ENCODE assay signal across 20 cellular contexts in genomic region chr16:2710021-2710710, GRCh38. TPM values are rescaled to one million over a fixed set of nuclear protein-coding genes. Genes with fewer than 3 reads are reported as not detected.
DNase-seq lines count a peak whose midpoint lies in the region; ATAC-seq, FAIRE-seq and TF ChIP-seq lines count a peak whose summit lies in the region.
"Had no signal": no experiment of that assay in that cellular context is flagged by ENCODE, and none has a peak within 500 bp of the region (broad histone marks: within the 10 kb centered on the region; RNA-seq: fewer than 3 reads in every experiment).

No MANE protein-coding gene starts in this region.

- TF ChIP-seq CTCF in K562 (IDR thresholded peaks at IDR 0.05 in 2 of 3, conservative IDR thresholded peaks at IDR 0.05 in 1 of 3; ENCODE audit: insufficient read depth in 2 of 3, low read depth in 1 of 3, low read length in 3 of 3): no peak
- no peak for TF ChIP-seq CTCF in HepG2 (CRISPR knock-in tag; IDR thresholded peaks at IDR 0.05)

- TF ChIP-seq POLR2A in K562 (conservative IDR thresholded peaks at IDR 0.05) (no peak), HepG2 (IDR thresholded peaks at IDR 0.05; ENCODE audit: insufficient read depth in 1 of 2, low read depth in 2 of 2, low read length in 2 of 2) (no peak)

- H3K9me3 Mint-ChIP-seq in stimulated activated naive CD8-positive, alpha-beta T cell treated with anti-CD3 and anti-CD28 coated beads, Interleukin-15, amount 100 ng/mL, for 72 hours: no peaks in the 10 kb centered on the region
- H3K9me3 Mint-ChIP-seq: CD4-positive, alpha-beta T cell had no signal

- CTCF ChIA-PET in K562 (lab: Yijun Ruan, JAX; ENCODE audit: low intra/inter-chr PET ratio): no interaction called here
- CTCF ChIA-PET in HepG2 (lab: Yijun Ruan, JAX; ENCODE audit: low intra/inter-chr PET ratio, low total read pairs): no interaction called here

- no peak for DNase-seq in stimulated activated naive CD8-positive, alpha-beta T cell treated with anti-CD3 and anti-CD28 coated beads, Interleukin-15, Interleukin-2, amounts not matched to agents 100 U/mL and 50 U/mL, for 24 hours
- DNase-seq in stimulated activated naive CD8-positive, alpha-beta T cell treated with anti-CD3 and anti-CD28 coated beads, Interleukin-15, amount 100 ng/mL, for 72 hours: no peak
- no peak for DNase-seq in K562 (ENCODE audit: extremely low read depth in 1 of 4, low spot score in 3 of 4)
- no peak for DNase-seq in HepG2 (ENCODE audit: low spot score)
- no peak for DNase-seq in dermis blood vessel endothelial cell
- DNase-seq in HuH-7.5 (ENCODE audit: low spot score): no peak
- DNase-seq in NCI-H2171 (lab: John Stamatoyannopoulos, UW): no peak
- DNase-seq in stimulated activated CD4-positive, alpha-beta T cell treated with anti-CD3 and anti-CD28 coated beads, Interleukin-15, amount 100 ng/mL, for 24 hours: no peak
- DNase-seq: Calu3; CD4-positive, alpha-beta T cell; GF-D8; NCI-H1092; NCI-H146; NCI-H2081; Peyer's patch; SHP77 had no signal

- no peak overlapping the region for H3K27ac ChIP-seq in K562 (ENCODE audit: extremely low read depth, low read depth, low read length)
- no peak overlapping the region for H3K27ac ChIP-seq in HepG2 (ENCODE audit: extremely low read length, insufficient read depth, low read length)
- H3K27ac ChIP-seq: Peyer's patch, SK-N-MC had no signal

- H3K9ac ChIP-seq in K562 (ENCODE audit: insufficient read depth in 1 of 2, low read depth in 2 of 2, low read length in 2 of 2): no peak overlapping the region
- H3K9ac ChIP-seq in HepG2 (ENCODE audit: insufficient read depth, low read depth, low read length): no peak overlapping the region

- H3K4me2 ChIP-seq in K562 (ENCODE audit: insufficient read depth, low read length) (no peak overlapping the region), HepG2 (ENCODE audit: low read depth, low read length) (no peak overlapping the region)

- H3K9me1 ChIP-seq in K562 (ENCODE audit: control insufficient read depth, insufficient read depth, low read length): no peaks in the 10 kb centered on the region

- no peak overlapping the region for H3K4me3 Mint-ChIP-seq in stimulated activated naive CD8-positive, alpha-beta T cell treated with anti-CD3 and anti-CD28 coated beads, Interleukin-15, amount 100 ng/mL, for 72 hours
- H3K4me3 Mint-ChIP-seq: B cell; CD4-positive, alpha-beta T cell had no signal

- H3K27me3 ChIP-seq in K562 (ENCODE audit: control insufficient read depth in 2 of 2, insufficient read depth in 2 of 2, low read length in 2 of 2) (peaks cover 19 to 35% of the 10 kb centered on the region in 2 experiments; a peak in 4 of 5 replicates), HepG2 (ENCODE audit: control insufficient read depth in 1 of 2, insufficient read depth in 2 of 2, low read length in 2 of 2) (peaks cover 5 to 25% of the 10 kb centered on the region in 2 experiments)
- H3K27me3 ChIP-seq: Peyer's patch had no signal

- FAIRE-seq in K562 (lab: Jason Lieb, UNC) (no peak), HepG2 (lab: Jason Lieb, UNC) (no peak)
- FAIRE-seq: GM12892, GM18507 had no signal

- H3K79me2 ChIP-seq in K562 (ENCODE audit: control insufficient read depth, insufficient read depth, low read length) (no peaks in the 10 kb centered on the region), HepG2 (ENCODE audit: insufficient read depth, low read length) (no peaks in the 10 kb centered on the region)

- 86% methylated on average over 15 of the region's 20 CpGs for WGBS in K562 (ENCODE audit: insufficient coverage, low coverage, missing lambda C conversion rate)
- 76% methylated on average over 3 of the region's 20 CpGs for WGBS in HepG2 (ENCODE audit: low lambda C conversion rate)

- TF ChIP-seq RAD21 in K562 (CRISPR knock-in tag; conservative IDR thresholded peaks at IDR 0.05 in 1 of 2, IDR thresholded peaks at IDR 0.05 in 1 of 2) (no peak), HepG2 (CRISPR knock-in tag; IDR thresholded peaks at IDR 0.05) (no peak)

- no peaks in the 10 kb centered on the region; the same call in 1 of the 2 replicates for H4K20me1 ChIP-seq in K562 (replicated peaks; ENCODE audit: control insufficient read depth, insufficient read depth, low read length)
- no peaks in the 10 kb centered on the region for H4K20me1 ChIP-seq in HepG2 (ENCODE audit: insufficient read depth, low read length)

- H3K4me1 ChIP-seq in K562 (replicated peaks in 1 of 2; ENCODE audit: control insufficient read depth in 2 of 2, insufficient read depth in 2 of 2, low read length in 2 of 2) (peaks cover 0 to 49% of the 10 kb centered on the region in 2 experiments; a peak in 2 of 5 replicates), HepG2 (ENCODE audit: insufficient read depth, low read length) (no peaks in the 10 kb centered on the region)

- peaks cover 20% of the 10 kb centered on the region for H3K27me3 Mint-ChIP-seq in stimulated activated naive CD8-positive, alpha-beta T cell treated with anti-CD3 and anti-CD28 coated beads, Interleukin-15, amount 100 ng/mL, for 72 hours
- H3K27me3 Mint-ChIP-seq: CD4-positive, alpha-beta T cell had no signal

- POLR2A ChIA-PET in K562 (lab: Yijun Ruan, JAX) (interaction anchor here (1.2 kb wide), 1 partner anchor 12 kb away, joined by 4 read pairs; no protein-coding TSS in a partner anchor), HepG2 (lab: Yijun Ruan, JAX) (interaction anchor here (1.1 kb wide), 1 partner anchor 28 kb away, joined by 4 read pairs; the partner anchor contains the start of gene KCTD5)

- H2AFZ ChIP-seq in K562 (ENCODE audit: low read depth, low read length) (no peak overlapping the region), HepG2 (ENCODE audit: low read length) (no peak overlapping the region)

- H3K4me1 Mint-ChIP-seq in stimulated activated naive CD8-positive, alpha-beta T cell treated with anti-CD3 and anti-CD28 coated beads, Interleukin-15, amount 100 ng/mL, for 72 hours: peaks cover 6% of the 10 kb centered on the region

- H3K9me3 ChIP-seq in K562 (replicated peaks; ENCODE audit: control insufficient read depth, insufficient read depth, low read depth, low read length) (no peaks in the 10 kb centered on the region), HepG2 (ENCODE audit: low read length) (no peaks in the 10 kb centered on the region)
- H3K9me3 ChIP-seq: Peyer's patch had no signal

- BruUV-seq in K562 (replicated peaks; lab: Mats Ljungman, UMichigan) (no TSS peak), HepG2 (replicated peaks; lab: Mats Ljungman, UMichigan) (no TSS peak)

- ATAC-seq in stimulated activated naive CD8-positive, alpha-beta T cell treated with anti-CD3 and anti-CD28 coated beads, Interleukin-15, Interleukin-2, amounts not matched to agents 100 U/mL and 50 U/mL, for 24 hours: peak; percentile 14
- no peak for ATAC-seq in stimulated activated naive CD8-positive, alpha-beta T cell treated with anti-CD3 and anti-CD28 coated beads, Interleukin-15, amount 100 ng/mL, for 72 hours
- no peak for ATAC-seq in K562
- no peak for ATAC-seq in HepG2

- in situ Hi-C loops in K562 (cut with MboI): no loop called here
- in situ Hi-C loops in HepG2 (cut with HindIII; ENCODE audit: extremely low pct_ligation_motif_present, low pct_unique_long_range_greater_than_20kb): no loop called here

- TF ChIP-seq EP300 in K562 (IDR thresholded peaks at IDR 0.05; ENCODE audit: low read length): no peak
- TF ChIP-seq EP300 in HepG2 (IDR thresholded peaks at IDR 0.05; ENCODE audit: low read depth in 2 of 2, low read length in 2 of 2): no peak
- no peak for TF ChIP-seq EP300 in HepG2 (CRISPR knock-in tag; IDR thresholded peaks at IDR 0.05; ENCODE audit: borderline replicate concordance)

- H3K36me3 ChIP-seq in K562 (ENCODE audit: control insufficient read depth, insufficient read depth, low read length) (peaks cover 26% of the 10 kb centered on the region; the same call in 1 of the 3 replicates), HepG2 (replicated peaks in 1 of 2; ENCODE audit: control insufficient read depth in 1 of 2, insufficient read depth in 2 of 2, low read length in 2 of 2) (peaks cover 11 to 17% of the 10 kb centered on the region in 2 experiments; a peak in 3 of 5 replicates)

- H3K4me3 ChIP-seq in K562: no peak overlapping the region
- no peak overlapping the region for H3K4me3 ChIP-seq in HepG2 (replicated peaks in 1 of 3; ENCODE audit: insufficient read depth in 1 of 3, low read depth in 2 of 3, low read length in 3 of 3)
- H3K4me3 ChIP-seq: Peyer's patch, SK-N-MC had no signal

- no peak overlapping the region for H3K27ac Mint-ChIP-seq in stimulated activated naive CD8-positive, alpha-beta T cell treated with anti-CD3 and anti-CD28 coated beads, Interleukin-15, amount 100 ng/mL, for 72 hours
- H3K27ac Mint-ChIP-seq: B cell; CD4-positive, alpha-beta T cell had no signal

- intact Hi-C loops in K562 (cut with micrococcal nuclease): no loop called here
- intact Hi-C loops in HepG2 (cut with micrococcal nuclease; ENCODE audit: unreplicated experiment): no loop called here

RNA-seq across cellular contexts. Expression of gene PRSS27, which starts 9.9 kb away (rescaled TPM):
- 0.83 and 2.0 TPM in 2 replicates for total RNA-seq in K562 (2011; cell fraction: chromatin; rRNA removed; ENCODE audit: low replicate concordance)
- total RNA-seq in K562 (2011; cell fraction: nucleolus; rRNA removed): 1.6 and 2.0 TPM in 2 replicates
- total RNA-seq in K562 (2011; cell fraction: nucleoplasm; rRNA removed): 1.4 and 1.5 TPM in 2 replicates
- 0.09 and 0.29 TPM in 2 replicates for total RNA-seq in K562 (2014; rRNA removed)
- total RNA-seq in K562 (2014; rRNA removed; fragmentation: Illumina TruSeq; extraction: Trizol): not detected in 2 replicates
- 0.15 and 0.18 TPM in 2 replicates for total RNA-seq in K562 (2015; rRNA removed; fragmentation: Illumina TruSeq; extraction: Trizol)
- total RNA-seq in K562 (2021): 0.16 and 0.20 TPM in 2 replicates
- 0.20 TPM in 2 replicates for polyA plus RNA-seq in K562 (2011; rRNA removed)
- 0.19 and 0.86 TPM in 2 replicates for polyA plus RNA-seq in K562 (2011; cell fraction: cytosol; rRNA removed)
- polyA plus RNA-seq in K562 (2011; cell fraction: nucleus; rRNA removed): 0.65 and 0.77 TPM in 2 replicates
- 0.26 and 1.3 TPM in 2 replicates for polyA plus RNA-seq in K562 (2012)
- 0.11 TPM in 1 of 2 replicates, not detected in the other for polyA plus RNA-seq in K562 (2014; fragmentation: Illumina TruSeq; extraction: Trizol)
- not detected for polyA plus RNA-seq in K562 (2014; fragmentation: Nextera tagmentation; extraction: Ambion mirVana)
- polyA plus RNA-seq in K562 (2014; rRNA removed): 0.22 TPM in 1 of 2 replicates, not detected in the other
- polyA minus RNA-seq in K562 (2011; rRNA and poly(A)+ RNA removed): 0.07 and 0.15 TPM in 2 replicates
- not detected in 2 replicates for polyA minus RNA-seq in K562 (2011; cell fraction: cytosol; rRNA and poly(A)+ RNA removed)
- 0.44 and 0.67 TPM in 2 replicates for polyA minus RNA-seq in K562 (2011; cell fraction: nucleus; rRNA and poly(A)+ RNA removed)
- 0.20 TPM in 1 of 2 replicates, not detected in the other for total RNA-seq in HepG2 (2016; rRNA removed; fragmentation: Illumina TruSeq; extraction: Trizol)
- total RNA-seq in HepG2 (2016; cell fraction: cytosol; rRNA removed; fragmentation: Illumina TruSeq; extraction: Trizol; ENCODE audit: low read depth): 0.30 TPM in 1 of 2 replicates, not detected in the other
- total RNA-seq in HepG2 (2016; cell fraction: insoluble cytoplasmic fraction; rRNA removed; fragmentation: Illumina TruSeq; extraction: Trizol): 0.35 TPM in 1 of 2 replicates, not detected in the other
- 0.12 and 0.41 TPM in 2 replicates for total RNA-seq in HepG2 (2016; cell fraction: membrane; rRNA removed; fragmentation: Illumina TruSeq; extraction: Trizol)
- 0.19 and 0.34 TPM in 2 replicates for total RNA-seq in HepG2 (2016; cell fraction: nucleus; rRNA removed; fragmentation: Illumina TruSeq; extraction: Trizol)
- 0.73 and 1.2 TPM in 2 replicates for polyA plus RNA-seq in HepG2 (2011; rRNA removed)
- 0.59 and 1.3 TPM in 2 replicates for polyA plus RNA-seq in HepG2 (2011; cell fraction: cytosol; rRNA removed)
- polyA plus RNA-seq in HepG2 (2011; cell fraction: nucleus; rRNA removed): 2.0 and 2.8 TPM in 2 replicates
- 0.43 and 1.1 TPM in 2 replicates for polyA plus RNA-seq in HepG2 (2012)
- polyA plus RNA-seq in HepG2 (2016; cell fraction: cytosol; fragmentation: Illumina TruSeq; extraction: Trizol; ENCODE audit: low read depth): 0.08 and 0.16 TPM in 2 replicates
- not detected in 2 replicates for polyA plus RNA-seq in HepG2 (2016; cell fraction: insoluble cytoplasmic fraction; fragmentation: Illumina TruSeq; extraction: Trizol; ENCODE audit: low read depth)
- polyA plus RNA-seq in HepG2 (2016; cell fraction: membrane; fragmentation: Illumina TruSeq; extraction: Trizol; ENCODE audit: low read depth): 0.21 TPM in 1 of 2 replicates, not detected in the other
- polyA plus RNA-seq in HepG2 (2016; cell fraction: nucleus; fragmentation: Illumina TruSeq; extraction: Trizol; ENCODE audit: insufficient read depth, low read depth): 0.53 TPM in 1 of 2 replicates, not detected in the other
- polyA minus RNA-seq in HepG2 (2011; rRNA and poly(A)+ RNA removed; ENCODE audit: low replicate concordance): 1.0 and 1.7 TPM in 2 replicates
- not detected in 2 replicates for polyA minus RNA-seq in HepG2 (2011; cell fraction: cytosol; rRNA and poly(A)+ RNA removed)
- polyA minus RNA-seq in HepG2 (2011; cell fraction: nucleus; rRNA and poly(A)+ RNA removed): 1.3 and 1.6 TPM in 2 replicates
- 0.09 and 0.51 TPM in 2 replicates for total RNA-seq in dermis blood vessel endothelial cell

RNA-seq across cellular contexts. Expression of gene KCTD5, which starts 27.8 kb away (rescaled TPM):
- total RNA-seq in K562 (2011; cell fraction: chromatin; rRNA removed; ENCODE audit: low replicate concordance): 43.6 and 59.1 TPM in 2 replicates
- 40.1 and 50.7 TPM in 2 replicates for total RNA-seq in K562 (2011; cell fraction: nucleolus; rRNA removed)
- 31.7 and 32.9 TPM in 2 replicates for total RNA-seq in K562 (2011; cell fraction: nucleoplasm; rRNA removed)
- total RNA-seq in K562 (2014; rRNA removed) (34.5 and 48.7 TPM in 2 replicates), K562 (2014; rRNA removed; fragmentation: Illumina TruSeq; extraction: Trizol) (15.4 and 17.2 TPM in 2 replicates), K562 (2015; rRNA removed; fragmentation: Illumina TruSeq; extraction: Trizol) (30.9 and 32.3 TPM in 2 replicates), K562 (2021) (39.0 and 40.0 TPM in 2 replicates), HepG2 (2016; rRNA removed; fragmentation: Illumina TruSeq; extraction: Trizol) (29.8 and 31.0 TPM in 2 replicates), dermis blood vessel endothelial cell (25.2 and 27.6 TPM in 2 replicates)
- polyA plus RNA-seq in K562 (2011; rRNA removed) (36.1 and 37.5 TPM in 2 replicates), K562 (2014; fragmentation: Illumina TruSeq; extraction: Trizol) (31.2 and 39.2 TPM in 2 replicates), K562 (2014; fragmentation: Nextera tagmentation; extraction: Ambion mirVana) (1 to 10 TPM in 1 of 2 experiments, under 1 TPM in 1; 0.73 to 1.6 TPM), K562 (2014; rRNA removed) (58.0 and 58.3 TPM in 2 replicates), HepG2 (2011; rRNA removed) (25.4 and 30.1 TPM in 2 replicates)
- polyA plus RNA-seq in K562 (2011; cell fraction: cytosol; rRNA removed): 49.9 and 152 TPM in 2 replicates
- 19.7 and 24.6 TPM in 2 replicates for polyA plus RNA-seq in K562 (2011; cell fraction: nucleus; rRNA removed)
- polyA plus RNA-seq in K562 (2012): 27.5 and 34.3 TPM in 2 replicates
- polyA minus RNA-seq in K562 (2011; rRNA and poly(A)+ RNA removed): 17.2 and 25.7 TPM in 2 replicates
- 17.5 and 19.7 TPM in 2 replicates for polyA minus RNA-seq in K562 (2011; cell fraction: cytosol; rRNA and poly(A)+ RNA removed)
- polyA minus RNA-seq in K562 (2011; cell fraction: nucleus; rRNA and poly(A)+ RNA removed): 18.7 and 23.8 TPM in 2 replicates
- 5.0 and 5.1 TPM in 2 replicates for total RNA-seq in HepG2 (2016; cell fraction: cytosol; rRNA removed; fragmentation: Illumina TruSeq; extraction: Trizol; ENCODE audit: low read depth)
- 27.9 and 29.1 TPM in 2 replicates for total RNA-seq in HepG2 (2016; cell fraction: insoluble cytoplasmic fraction; rRNA removed; fragmentation: Illumina TruSeq; extraction: Trizol)
- 14.7 and 15.1 TPM in 2 replicates for total RNA-seq in HepG2 (2016; cell fraction: membrane; rRNA removed; fragmentation: Illumina TruSeq; extraction: Trizol)
- 13.3 and 14.3 TPM in 2 replicates for total RNA-seq in HepG2 (2016; cell fraction: nucleus; rRNA removed; fragmentation: Illumina TruSeq; extraction: Trizol)
- 33.9 and 64.2 TPM in 2 replicates for polyA plus RNA-seq in HepG2 (2011; cell fraction: cytosol; rRNA removed)
- 25.5 and 25.6 TPM in 2 replicates for polyA plus RNA-seq in HepG2 (2011; cell fraction: nucleus; rRNA removed)
- 16.3 and 19.0 TPM in 2 replicates for polyA plus RNA-seq in HepG2 (2012)
- 3.8 and 4.0 TPM in 2 replicates for polyA plus RNA-seq in HepG2 (2016; cell fraction: cytosol; fragmentation: Illumina TruSeq; extraction: Trizol; ENCODE audit: low read depth)
- 32.7 and 37.0 TPM in 2 replicates for polyA plus RNA-seq in HepG2 (2016; cell fraction: insoluble cytoplasmic fraction; fragmentation: Illumina TruSeq; extraction: Trizol; ENCODE audit: low read depth)
- 9.8 and 10.5 TPM in 2 replicates for polyA plus RNA-seq in HepG2 (2016; cell fraction: membrane; fragmentation: Illumina TruSeq; extraction: Trizol; ENCODE audit: low read depth)
- 21.4 and 22.6 TPM in 2 replicates for polyA plus RNA-seq in HepG2 (2016; cell fraction: nucleus; fragmentation: Illumina TruSeq; extraction: Trizol; ENCODE audit: insufficient read depth, low read depth)
- 23.0 and 26.3 TPM in 2 replicates for polyA minus RNA-seq in HepG2 (2011; rRNA and poly(A)+ RNA removed; ENCODE audit: low replicate concordance)
- polyA minus RNA-seq in HepG2 (2011; cell fraction: cytosol; rRNA and poly(A)+ RNA removed): 12.8 and 16.6 TPM in 2 replicates
- 11.3 and 13.7 TPM in 2 replicates for polyA minus RNA-seq in HepG2 (2011; cell fraction: nucleus; rRNA and poly(A)+ RNA removed)

RNA-seq across cellular contexts. Expression of gene SRRM2, which starts 42.3 kb away (rescaled TPM):
- 1,596 and 1,670 TPM in 2 replicates for total RNA-seq in K562 (2011; cell fraction: chromatin; rRNA removed; ENCODE audit: low replicate concordance)
- total RNA-seq in K562 (2011; cell fraction: nucleolus; rRNA removed): 1,139 and 1,167 TPM in 2 replicates
- total RNA-seq in K562 (2011; cell fraction: nucleoplasm; rRNA removed): 1,487 and 2,488 TPM in 2 replicates
- 81.1 and 85.3 TPM in 2 replicates for total RNA-seq in K562 (2014; rRNA removed)
- total RNA-seq in K562 (2014; rRNA removed; fragmentation: Illumina TruSeq; extraction: Trizol): 79.2 and 79.9 TPM in 2 replicates
- 70.6 and 91.2 TPM in 2 replicates for total RNA-seq in K562 (2015; rRNA removed; fragmentation: Illumina TruSeq; extraction: Trizol)
- 413 and 466 TPM in 2 replicates for total RNA-seq in K562 (2021)
- polyA plus RNA-seq in K562 (2011; rRNA removed): 82.5 and 179 TPM in 2 replicates
- 102 and 119 TPM in 2 replicates for polyA plus RNA-seq in K562 (2011; cell fraction: cytosol; rRNA removed)
- polyA plus RNA-seq in K562 (2011; cell fraction: nucleus; rRNA removed): 1,748 and 2,419 TPM in 2 replicates
- polyA plus RNA-seq in K562 (2012): 391 and 584 TPM in 2 replicates
- 517 and 558 TPM in 2 replicates for polyA plus RNA-seq in K562 (2014; fragmentation: Illumina TruSeq; extraction: Trizol)
- 10 to 100 TPM; 26.7 to 27.6 TPM for polyA plus RNA-seq in K562 (2014; fragmentation: Nextera tagmentation; extraction: Ambion mirVana)
- polyA plus RNA-seq in K562 (2014; rRNA removed): 463 and 563 TPM in 2 replicates
- 72.4 and 72.8 TPM in 2 replicates for polyA minus RNA-seq in K562 (2011; rRNA and poly(A)+ RNA removed)
- polyA minus RNA-seq in K562 (2011; cell fraction: cytosol; rRNA and poly(A)+ RNA removed): 155 and 244 TPM in 2 replicates
- polyA minus RNA-seq in K562 (2011; cell fraction: nucleus; rRNA and poly(A)+ RNA removed): 233 and 249 TPM in 2 replicates
- total RNA-seq in HepG2 (2016; rRNA removed; fragmentation: Illumina TruSeq; extraction: Trizol): 50.4 and 80.6 TPM in 2 replicates
- 41.5 and 43.0 TPM in 2 replicates for total RNA-seq in HepG2 (2016; cell fraction: cytosol; rRNA removed; fragmentation: Illumina TruSeq; extraction: Trizol; ENCODE audit: low read depth)
- 44.1 and 73.0 TPM in 2 replicates for total RNA-seq in HepG2 (2016; cell fraction: insoluble cytoplasmic fraction; rRNA removed; fragmentation: Illumina TruSeq; extraction: Trizol)
- 48.8 and 52.0 TPM in 2 replicates for total RNA-seq in HepG2 (2016; cell fraction: membrane; rRNA removed; fragmentation: Illumina TruSeq; extraction: Trizol)
- total RNA-seq in HepG2 (2016; cell fraction: nucleus; rRNA removed; fragmentation: Illumina TruSeq; extraction: Trizol): 159 and 170 TPM in 2 replicates
- polyA plus RNA-seq in HepG2 (2011; rRNA removed): 112 and 125 TPM in 2 replicates
- 40.5 and 54.4 TPM in 2 replicates for polyA plus RNA-seq in HepG2 (2011; cell fraction: cytosol; rRNA removed)
- polyA plus RNA-seq in HepG2 (2011; cell fraction: nucleus; rRNA removed): 1,408 and 1,626 TPM in 2 replicates
- polyA plus RNA-seq in HepG2 (2012): 364 and 397 TPM in 2 replicates
- 15.2 and 19.4 TPM in 2 replicates for polyA plus RNA-seq in HepG2 (2016; cell fraction: cytosol; fragmentation: Illumina TruSeq; extraction: Trizol; ENCODE audit: low read depth)
- 169 and 221 TPM in 2 replicates for polyA plus RNA-seq in HepG2 (2016; cell fraction: insoluble cytoplasmic fraction; fragmentation: Illumina TruSeq; extraction: Trizol; ENCODE audit: low read depth)
- polyA plus RNA-seq in HepG2 (2016; cell fraction: membrane; fragmentation: Illumina TruSeq; extraction: Trizol; ENCODE audit: low read depth): 38.4 and 49.5 TPM in 2 replicates
- 998 and 1,215 TPM in 2 replicates for polyA plus RNA-seq in HepG2 (2016; cell fraction: nucleus; fragmentation: Illumina TruSeq; extraction: Trizol; ENCODE audit: insufficient read depth, low read depth)
- 125 and 143 TPM in 2 replicates for polyA minus RNA-seq in HepG2 (2011; rRNA and poly(A)+ RNA removed; ENCODE audit: low replicate concordance)
- polyA minus RNA-seq in HepG2 (2011; cell fraction: cytosol; rRNA and poly(A)+ RNA removed): 88.7 and 111 TPM in 2 replicates
- polyA minus RNA-seq in HepG2 (2011; cell fraction: nucleus; rRNA and poly(A)+ RNA removed): 176 and 198 TPM in 2 replicates
- 59.5 and 66.2 TPM in 2 replicates for total RNA-seq in dermis blood vessel endothelial cell
